Comparison of ENCODE assay signal across 8 cellular contexts in the genomic region with DNA sequence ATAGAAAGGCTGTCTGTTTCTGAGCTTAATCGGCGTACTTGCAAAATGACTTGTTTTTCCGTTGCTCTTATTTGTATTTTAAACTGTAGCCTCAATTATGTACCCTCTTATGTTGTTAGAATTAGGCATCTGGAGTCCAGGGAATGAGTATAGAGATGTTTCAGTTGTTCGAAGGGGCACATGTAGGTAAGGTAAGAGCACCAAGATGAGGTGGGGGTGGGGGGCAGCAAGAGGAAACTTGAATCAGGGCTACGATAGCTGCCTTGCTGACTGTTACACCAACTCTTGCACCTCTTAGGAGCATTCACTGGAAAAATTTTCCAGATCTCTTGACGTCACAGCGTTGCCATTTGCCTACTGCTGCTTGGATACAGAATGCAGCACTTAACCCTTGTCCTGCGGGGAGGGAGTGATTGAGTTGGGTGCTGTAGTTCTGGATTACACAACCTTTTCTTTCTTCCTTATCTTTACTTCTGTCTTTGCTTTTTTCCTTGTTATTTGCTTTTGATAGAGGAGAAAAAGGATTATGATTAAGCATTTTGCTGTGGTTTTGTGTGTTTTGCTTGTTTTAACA. TPM values are rescaled to one million over a fixed set of nuclear protein-coding genes. Genes with fewer than 3 reads are reported as not detected.
DNase-seq lines count a peak whose midpoint lies in the region; ATAC-seq and TF ChIP-seq lines count a peak whose summit lies in the region.

No MANE protein-coding gene starts in this region.

- no peak overlapping the region for H3K4me2 ChIP-seq in MM.1S (ENCODE audit: low read depth, low read length)

- no peaks in the 10 kb centered on the region for H4K20me1 ChIP-seq in MM.1S (ENCODE audit: insufficient read depth, low read length)

- TF ChIP-seq CTCF in NB4 (IDR thresholded peaks at IDR 0.05; ENCODE audit: low read depth, low read length) (no peak), heart right ventricle (IDR thresholded peaks at IDR 0.05) (no peak), psoas muscle (IDR thresholded peaks at IDR 0.05) (no peak), MM.1S (IDR thresholded peaks at IDR 0.05; ENCODE audit: low read length) (no peak)

- H3K27me3 ChIP-seq in adipocyte (replicated peaks; ENCODE audit: control insufficient read depth, insufficient read depth, low read length): no peaks in the 10 kb centered on the region
- peaks cover 0 to 11% (median 0%) of the 10 kb centered on the region in 7 donors for H3K27me3 ChIP-seq in heart right ventricle
- no peaks in the 10 kb centered on the region for H3K27me3 ChIP-seq in psoas muscle (ENCODE audit: insufficient read depth in 3 of 3, low read length in 2 of 3)
- H3K27me3 ChIP-seq in MM.1S (replicated peaks; ENCODE audit: insufficient read depth, low read length): peaks cover 9% of the 10 kb centered on the region; the same call in 1 of the 2 replicates

- H3K9ac ChIP-seq in adipocyte (ENCODE audit: low read length) (no peak overlapping the region), MM.1S (ENCODE audit: low read length) (no peak overlapping the region)

- no peak overlapping the region for H2AFZ ChIP-seq in MM.1S (ENCODE audit: low read length)

- no peaks in the 10 kb centered on the region for H3F3A ChIP-seq in MM.1S (ENCODE audit: insufficient read depth, low read length)

- H3K4me3 ChIP-seq in NB4 (ENCODE audit: low read depth, low read length): peak overlapping the region; percentile 2
- H3K4me3 ChIP-seq in adipocyte (ENCODE audit: low read length): peak overlapping the region; percentile 19
- H3K4me3 ChIP-seq in heart right ventricle: peak overlapping the region in 9 of 10 donors; percentile 66 to 98 (median 93)
- H3K4me3 ChIP-seq in psoas muscle: peak overlapping the region; percentile 100
- no peak overlapping the region for H3K4me3 ChIP-seq in MM.1S (ENCODE audit: low read length)

- H3K4me1 ChIP-seq in adipocyte (ENCODE audit: control insufficient read depth, insufficient read depth, low read length) (peaks cover 22% of the 10 kb centered on the region), heart right ventricle (peaks cover 0 to 79% (median 40%) of the 10 kb centered on the region in 9 donors), psoas muscle (peaks cover 39% of the 10 kb centered on the region), MM.1S (ENCODE audit: low read length) (peaks cover 4% of the 10 kb centered on the region; the same call in 1 of the 2 replicates)

- DNase-seq in DMS153 treated with DMSO at 0.1 percent for 48 hours (lab: John Stamatoyannopoulos, UW; ENCODE audit: unreplicated experiment): peak; percentile 69
- peak; percentile 56 for DNase-seq in NB4 (ENCODE audit: low read depth)
- DNase-seq in adipocyte (ENCODE audit: low read depth): peak; percentile 83
- peak in 1 of 2 donors; percentile 77 for DNase-seq in heart right ventricle
- no peak for DNase-seq in psoas muscle
- no peak for DNase-seq in MM.1S
- no peak for DNase-seq in activated CD8-positive, alpha-beta memory T cell treated with anti-CD3 and anti-CD28 coated beads, Interleukin-2, amount 50 U/mL, for 48 hours

- no peak for TF ChIP-seq POLR2A in NB4 (IDR thresholded peaks at IDR 0.05; ENCODE audit: extremely low read depth, insufficient read length)

- H3K36me3 ChIP-seq in adipocyte (ENCODE audit: control insufficient read depth, insufficient read depth, low read length, severe bottlenecking) (peaks cover 15% of the 10 kb centered on the region), heart right ventricle (peaks cover 0 to 34% (median 9%) of the 10 kb centered on the region in 9 donors), psoas muscle (ENCODE audit: insufficient read depth in 1 of 2, low read depth in 1 of 2) (peaks cover 3 to 66% of the 10 kb centered on the region in 2 donors), MM.1S (replicated peaks; ENCODE audit: insufficient read depth, low read length) (no peaks in the 10 kb centered on the region)

- 27 to 42% methylated on average over 8 of the region's 8 CpGs for WGBS in heart right ventricle, 2 donors
- WGBS in psoas muscle, 3 donors: 13 to 38% (median 20%) methylated on average over 8 of the region's 8 CpGs

- no peaks in the 10 kb centered on the region for H3K9me2 ChIP-seq in MM.1S (replicated peaks; ENCODE audit: insufficient read depth, low read length)

- H3K27ac ChIP-seq in heart right ventricle (peak overlapping the region; percentile 86 to 98 (median 94)), psoas muscle (peak overlapping the region; percentile 96), MM.1S (ENCODE audit: low read length) (no peak overlapping the region)

- peak in 6 of 8 donors; percentile 34 to 63 (median 54) for ATAC-seq in heart right ventricle
- ATAC-seq in psoas muscle: peak; percentile 3 to 27 (median 16)
- ATAC-seq in GM21825 (IDR thresholded peaks at IDR 0.05; ENCODE audit: unreplicated experiment): no peak

- intact Hi-C loops in heart right ventricle (cut with DNase I) (loop anchor here in 7 of 10 donors (2.0 to 10.0 kb wide), 16 partner anchors 83 to 502 kb away; a partner anchor contains a TSS), psoas muscle (cut with DNase I) (loop anchor here (5.0 to 10.0 kb wide), 5 partner anchors 215 to 645 kb away; a partner anchor contains a TSS)

- H3K79me2 ChIP-seq in MM.1S (ENCODE audit: low read length): no peaks in the 10 kb centered on the region

- no peaks in the 10 kb centered on the region for H3K9me3 ChIP-seq in adipocyte (ENCODE audit: control insufficient read depth, low read length)
- no peaks in the 10 kb centered on the region for H3K9me3 ChIP-seq in heart right ventricle
- no peaks in the 10 kb centered on the region for H3K9me3 ChIP-seq in psoas muscle
- no peaks in the 10 kb centered on the region for H3K9me3 ChIP-seq in MM.1S (replicated peaks; ENCODE audit: insufficient read depth, low read length)

RNA-seq across cellular contexts. Expression of a gene that starts 3.2 kb away (rescaled TPM):
- total RNA-seq in heart right ventricle (100 to 1,000 TPM; 245 to 472 (median 272) TPM), psoas muscle (1,000 to 10,000 TPM in 2 of 4 donors, 100 to 1,000 TPM in 2; 290 to 1,098 (median 779) TPM)
- polyA plus RNA-seq in heart right ventricle (100 to 1,000 TPM; 137 to 215 TPM), psoas muscle (100 to 1,000 TPM; 176 to 263 (median 228) TPM)

Comparison
In these comparisons a context has a peak if more than half of its experiments do, and no peak if none do; other contexts are left out.
1. DNase-seq: peak in DMS153 treated with DMSO at 0.1 percent for 48 hours (single experiment), NB4 (single experiment) and adipocyte (single experiment); none in psoas muscle (0 of 2), MM.1S (single experiment) and activated CD8-positive, alpha-beta memory T cell treated with anti-CD3 and anti-CD28 coated beads, Interleukin-2, amount 50 U/mL, for 48 hours (single experiment).